Comparison of ENCODE assay signal across 1 cellular context in genomic region chr7:17985473-17986239, GRCh38.
TF ChIP-seq lines count a peak whose summit lies in the region.

No MANE protein-coding gene starts in this region.

TF ChIP-seq in GM23338, 12 proteins besides CTCF, POLR2A, EP300 and RAD21 (continued from another document):
- TF ChIP-seq ZNF462 (CRISPR knock-in tag; IDR thresholded peaks at IDR 0.05), result no peak
